ENCODE assay signal across 12 cellular contexts in genomic region chr11:123505546-123506299, GRCh38.
A peak's percentile ranks its signal among the peaks of the same experiment; 100 is the strongest.
DNase-seq lines count a peak whose midpoint lies in the region; ATAC-seq and TF ChIP-seq lines count a peak whose summit lies in the region.
"Had no signal": no experiment of that assay in that cellular context is flagged by ENCODE, and none has a peak within 500 bp of the region (broad histone marks: within the 10 kb centered on the region; RNA-seq: fewer than 3 reads in every experiment).

No MANE protein-coding gene starts in this region.

- H3K4me3 ChIP-seq in BLaER1 treated with 17β-estradiol and CSF1 and Interleukin-3, amounts not matched to agents 10 nM and 100 nM, result no peak overlapping the region
- no peak overlapping the region for H3K4me3 ChIP-seq in sigmoid colon
- H3K4me3 ChIP-seq: colonic mucosa had no signal

- H3K9ac ChIP-seq in BLaER1 treated with 17β-estradiol and CSF1 and Interleukin-3, amounts not matched to agents 10 nM and 100 nM, result no peak overlapping the region
- H3K9ac ChIP-seq: KMS-11 had no signal

- TF ChIP-seq CTCF in sigmoid colon (IDR thresholded peaks at IDR 0.05), result no peak

- H3K27me3 ChIP-seq in BLaER1 treated with 17β-estradiol and CSF1 and Interleukin-3, amounts not matched to agents 10 nM and 100 nM, result no peaks in the 10 kb centered on the region
- no peaks in the 10 kb centered on the region for H3K27me3 ChIP-seq in sigmoid colon
- H3K27me3 ChIP-seq: colonic mucosa had no signal

- no peak for DNase-seq in sigmoid colon
- DNase-seq in stimulated activated CD4-positive, alpha-beta T cell treated with anti-CD3 and anti-CD28 coated beads, Interleukin-15, amount 100 ng/mL, for 24 hours, result no peak
- DNase-seq in NCI-H128 (lab: John Stamatoyannopoulos, UW; ENCODE audit: unreplicated experiment), result no peak
- DNase-seq in OCI-M1 (lab: John Stamatoyannopoulos, UW), result no peak
- DNase-seq: colonic mucosa had no signal

- H4K20me1 ChIP-seq in BLaER1 treated with 17β-estradiol and CSF1 and Interleukin-3, amounts not matched to agents 10 nM and 100 nM, result peaks cover 0 to 28% (median 5%) of the 10 kb centered on the region in 11 experiments; a peak in 9 of 22 replicates

- no peaks in the 10 kb centered on the region for H3K9me3 ChIP-seq in BLaER1 treated with 17β-estradiol and CSF1 and Interleukin-3, amounts not matched to agents 10 nM and 100 nM (replicated peaks in 1 of 11)
- no peaks in the 10 kb centered on the region for H3K9me3 ChIP-seq in sigmoid colon
- H3K9me3 ChIP-seq: colonic mucosa had no signal

- peak; percentile 74 for ATAC-seq in GM19025 (IDR thresholded peaks at IDR 0.05; ENCODE audit: low read depth, unreplicated experiment)
- ATAC-seq in HG03039 (IDR thresholded peaks at IDR 0.05; ENCODE audit: unreplicated experiment), result peak; percentile 39
- ATAC-seq in activated T-helper 17 cell treated with anti-CD3 and anti-CD28 coated beads, Interleukin-2, amount 50 U/mL, for 72 hours (replicated peaks), result no peak

- peak overlapping the region in 4 of 11 experiments; percentile 28 to 41 (median 34); a peak in 5 of 22 replicates for H3K27ac ChIP-seq in BLaER1 treated with 17β-estradiol and CSF1 and Interleukin-3, amounts not matched to agents 10 nM and 100 nM
- no peak overlapping the region for H3K27ac ChIP-seq in sigmoid colon
- H3K27ac ChIP-seq: colonic mucosa, KMS-11, VCaP had no signal

- no peak for TF ChIP-seq EP300 in sigmoid colon (IDR thresholded peaks at IDR 0.05)

- H3K36me3 Mint-ChIP-seq in activated T-helper 17 cell treated with anti-CD3 and anti-CD28 coated beads, Interleukin-2, amount 50 U/mL, for 72 hours (ENCODE audit: low read depth), result no peaks in the 10 kb centered on the region
- H3K36me3 Mint-ChIP-seq: memory B cell had no signal

- no peak for TF ChIP-seq POLR2A in sigmoid colon (IDR thresholded peaks at IDR 0.05)

- H3K9me3 Mint-ChIP-seq in activated T-helper 17 cell treated with anti-CD3 and anti-CD28 coated beads, Interleukin-2, amount 50 U/mL, for 72 hours, result no peaks in the 10 kb centered on the region
- H3K9me3 Mint-ChIP-seq: memory B cell had no signal

- H3K27ac Mint-ChIP-seq in activated T-helper 17 cell treated with anti-CD3 and anti-CD28 coated beads, Interleukin-2, amount 50 U/mL, for 72 hours, result peak overlapping the region; percentile 20
- H3K27ac Mint-ChIP-seq: memory B cell had no signal

- peaks cover 28% of the 10 kb centered on the region for H3K4me1 Mint-ChIP-seq in activated T-helper 17 cell treated with anti-CD3 and anti-CD28 coated beads, Interleukin-2, amount 50 U/mL, for 72 hours

- no peaks in the 10 kb centered on the region for H3K36me3 ChIP-seq in BLaER1 treated with 17β-estradiol and CSF1 and Interleukin-3, amounts not matched to agents 10 nM and 100 nM
- no peaks in the 10 kb centered on the region for H3K36me3 ChIP-seq in sigmoid colon
- H3K36me3 ChIP-seq: colonic mucosa had no signal

- WGBS in sigmoid colon, 2 donors, result 67 to 72% methylated on average over 6 of the region's 6 CpGs

- H3K4me2 ChIP-seq in BLaER1 treated with 17β-estradiol and CSF1 and Interleukin-3, amounts not matched to agents 10 nM and 100 nM, result peak overlapping the region in 10 of 11 experiments; percentile 10 to 73 (median 57); a peak in 18 of 22 replicates
- H3K4me2 ChIP-seq: KMS-11 had no signal

- intact Hi-C loops in sigmoid colon (cut with DNase I), result no loop called here

- no peaks in the 10 kb centered on the region for H3K27me3 Mint-ChIP-seq in activated T-helper 17 cell treated with anti-CD3 and anti-CD28 coated beads, Interleukin-2, amount 50 U/mL, for 72 hours
- H3K27me3 Mint-ChIP-seq: memory B cell had no signal

- H3K4me1 ChIP-seq in BLaER1 treated with 17β-estradiol and CSF1 and Interleukin-3, amounts not matched to agents 10 nM and 100 nM, result peaks cover 11 to 49% (median 42%) of the 10 kb centered on the region in 10 experiments
- H3K4me1 ChIP-seq in sigmoid colon, result no peaks in the 10 kb centered on the region
- H3K4me1 ChIP-seq: colonic mucosa had no signal

- no peak overlapping the region for H3K4me3 Mint-ChIP-seq in activated T-helper 17 cell treated with anti-CD3 and anti-CD28 coated beads, Interleukin-2, amount 50 U/mL, for 72 hours
- H3K4me3 Mint-ChIP-seq: memory B cell had no signal
